In genomic region chr4:3305610-3306371, GRCh38 we compare ENCODE assay signal across 9 cellular contexts. TPM values are rescaled to one million over a fixed set of nuclear protein-coding genes. Genes with fewer than 3 reads are reported as not detected.
DNase-seq lines count a peak whose midpoint lies in the region; ATAC-seq and TF ChIP-seq lines count a peak whose summit lies in the region.
"Had no signal": no experiment of that assay in that cellular context is flagged by ENCODE, and none has a peak within 500 bp of the region (broad histone marks: within the 10 kb centered on the region; RNA-seq: fewer than 3 reads in every experiment).

No MANE protein-coding gene starts in this region.

- peaks cover 17% of the 10 kb centered on the region for H3K4me1 ChIP-seq in adipocyte (ENCODE audit: control insufficient read depth, insufficient read depth, low read length)
- peaks cover 54% of the 10 kb centered on the region for H3K4me1 ChIP-seq in vagina

- intact Hi-C loops in vagina (cut with DNase I), result no loop called here

- H3K4me1 Mint-ChIP-seq in stimulated activated naive CD8-positive, alpha-beta T cell treated with anti-CD3 and anti-CD28 coated beads, Interleukin-15, Interleukin-2, amounts not matched to agents 100 ng/mL and 50 ng/mL, for 24 hours (ENCODE audit: low read depth), result peaks cover 53% of the 10 kb centered on the region
- H3K4me1 Mint-ChIP-seq in stimulated activated naive CD8-positive, alpha-beta T cell treated with anti-CD3 and anti-CD28 coated beads, Interleukin-15, amount 100 ng/mL, for 72 hours, result peaks cover 81% of the 10 kb centered on the region

- H3K36me3 Mint-ChIP-seq in stimulated activated naive CD8-positive, alpha-beta T cell treated with anti-CD3 and anti-CD28 coated beads, Interleukin-15, Interleukin-2, amounts not matched to agents 100 ng/mL and 50 ng/mL, for 24 hours (ENCODE audit: low read depth), result no peaks in the 10 kb centered on the region

- no peak overlapping the region for H3K9ac ChIP-seq in adipocyte (ENCODE audit: low read length)

- no peaks in the 10 kb centered on the region for H3K27me3 ChIP-seq in adipocyte (replicated peaks; ENCODE audit: control insufficient read depth, insufficient read depth, low read length)
- H3K27me3 ChIP-seq in vagina, result no peaks in the 10 kb centered on the region
- H3K27me3 ChIP-seq: breast epithelium had no signal

- H3K4me3 Mint-ChIP-seq in stimulated activated naive CD8-positive, alpha-beta T cell treated with anti-CD3 and anti-CD28 coated beads, Interleukin-15, Interleukin-2, amounts not matched to agents 100 ng/mL and 50 ng/mL, for 24 hours, result no peak overlapping the region
- H3K4me3 Mint-ChIP-seq in stimulated activated naive CD8-positive, alpha-beta T cell treated with anti-CD3 and anti-CD28 coated beads, Interleukin-15, amount 100 ng/mL, for 72 hours, result peak overlapping the region in 1 of 2 donors; percentile 56

- no peak overlapping the region for H3K27ac ChIP-seq in vagina

- TF ChIP-seq POLR2A in vagina (IDR thresholded peaks at IDR 0.05), result no peak

- no peak for TF ChIP-seq CTCF in vagina (IDR thresholded peaks at IDR 0.05)

- H3K27me3 Mint-ChIP-seq in stimulated activated naive CD8-positive, alpha-beta T cell treated with anti-CD3 and anti-CD28 coated beads, Interleukin-15, Interleukin-2, amounts not matched to agents 100 ng/mL and 50 ng/mL, for 24 hours, result peaks cover 8% of the 10 kb centered on the region
- H3K27me3 Mint-ChIP-seq in stimulated activated naive CD8-positive, alpha-beta T cell treated with anti-CD3 and anti-CD28 coated beads, Interleukin-15, amount 100 ng/mL, for 72 hours, result peaks cover 50% of the 10 kb centered on the region

- no peaks in the 10 kb centered on the region for H3K9me3 ChIP-seq in adipocyte (ENCODE audit: control insufficient read depth, low read length)
- H3K9me3 ChIP-seq in vagina, result no peaks in the 10 kb centered on the region
- H3K9me3 ChIP-seq: breast epithelium had no signal

- peak overlapping the region; percentile 51 for H3K27ac Mint-ChIP-seq in stimulated activated naive CD8-positive, alpha-beta T cell treated with anti-CD3 and anti-CD28 coated beads, Interleukin-15, Interleukin-2, amounts not matched to agents 100 ng/mL and 50 ng/mL, for 24 hours
- H3K27ac Mint-ChIP-seq in stimulated activated naive CD8-positive, alpha-beta T cell treated with anti-CD3 and anti-CD28 coated beads, Interleukin-15, amount 100 ng/mL, for 72 hours, result peak overlapping the region in 1 of 2 donors; percentile 94

- DNase-seq in stimulated activated naive CD8-positive, alpha-beta T cell treated with anti-CD3 and anti-CD28 coated beads, Interleukin-15, amount 100 ng/mL, for 72 hours, result no peak
- DNase-seq in adipocyte (ENCODE audit: low read depth) (peak; percentile 45), left lobe of liver (ENCODE audit: low spot score) (peak; percentile 42), NCI-H1436 (lab: John Stamatoyannopoulos, UW) (no peak), vagina (ENCODE audit: extremely low spot score in 2 of 2) (no peak)

- H3K36me3 ChIP-seq in adipocyte (ENCODE audit: control insufficient read depth, insufficient read depth, low read length, severe bottlenecking), result no peaks in the 10 kb centered on the region
- H3K36me3 ChIP-seq in vagina, result no peaks in the 10 kb centered on the region
- H3K36me3 ChIP-seq: breast epithelium had no signal

- H3K4me3 ChIP-seq in adipocyte (ENCODE audit: low read length) (no peak overlapping the region), vagina (no peak overlapping the region)

- H3K9me3 Mint-ChIP-seq in stimulated activated naive CD8-positive, alpha-beta T cell treated with anti-CD3 and anti-CD28 coated beads, Interleukin-15, Interleukin-2, amounts not matched to agents 100 ng/mL and 50 ng/mL, for 24 hours, result no peaks in the 10 kb centered on the region
- H3K9me3 Mint-ChIP-seq in stimulated activated naive CD8-positive, alpha-beta T cell treated with anti-CD3 and anti-CD28 coated beads, Interleukin-15, amount 100 ng/mL, for 72 hours, result no peaks in the 10 kb centered on the region

- no peak for ATAC-seq in stimulated activated naive CD8-positive, alpha-beta T cell treated with anti-CD3 and anti-CD28 coated beads, Interleukin-15, amount 100 ng/mL, for 72 hours
- ATAC-seq in left lobe of liver (peak; percentile 8), GM18861 (IDR thresholded peaks at IDR 0.05; ENCODE audit: unreplicated experiment) (no peak), GM18498 (IDR thresholded peaks at IDR 0.05; ENCODE audit: unreplicated experiment) (no peak)

RNA-seq across cellular contexts. Expression of gene RGS12, which starts 13.0 kb away (rescaled TPM):
- total RNA-seq in left lobe of liver (29.3 TPM), vagina (64.8 TPM)

RNA-seq across cellular contexts. Expression of gene MSANTD1, which starts 56.8 kb away (rescaled TPM):
- total RNA-seq in left lobe of liver (1.1 TPM), vagina (0.49 TPM)

Comparison
In these comparisons a context has a peak if more than half of its experiments do, and no peak if none do; other contexts are left out.
1. DNase-seq: peak in adipocyte (single experiment) and left lobe of liver (single experiment); none in stimulated activated naive CD8-positive, alpha-beta T cell treated with anti-CD3 and anti-CD28 coated beads, Interleukin-15, amount 100 ng/mL, for 72 hours (0 of 2), NCI-H1436 (single experiment) and vagina (0 of 2).